11 cellular contexts compared by ENCODE assay signal in genomic region chr17:28569446-28569845, GRCh38. TPM values are rescaled to one million over a fixed set of nuclear protein-coding genes. Genes with fewer than 3 reads are reported as not detected.
DNase-seq lines count a peak whose midpoint lies in the region; ATAC-seq and TF ChIP-seq lines count a peak whose summit lies in the region.
"Had no signal": no experiment of that assay in that cellular context is flagged by ENCODE, and none has a peak within 500 bp of the region (broad histone marks: within the 10 kb centered on the region; RNA-seq: fewer than 3 reads in every experiment).

No MANE protein-coding gene starts in this region.

- no peak for ATAC-seq in CD4-positive, alpha-beta T cell (ENCODE audit: poor library complexity)
- ATAC-seq in naive thymus-derived CD4-positive, alpha-beta T cell, result no peak
- ATAC-seq: right cardiac atrium had no signal

- POLR2A ChIA-PET in CD4-positive, alpha-beta T cell (lab: Charles Lee), result interaction anchor here (0.8 to 4.4 kb wide), 2 partner anchors 20 to 30 kb away, joined by 3 to 70 read pairs; partner anchors contain the start of gene SPAG5
- POLR2A ChIA-PET in activated CD4-positive, alpha-beta memory T cell treated with anti-CD3 and anti-CD28 coated beads, Interleukin-2, amount 10 ng/mL, durations not matched to agents 7 days and 5 days (lab: Charles Lee), result interaction anchor here (1.0 to 5.2 kb wide), 5 partner anchors 14 to 42 kb away, joined by 3 to 64 read pairs (median 4); partner anchors contain the start of gene SPAG5
- POLR2A ChIA-PET in naive thymus-derived CD4-positive, alpha-beta T cell (lab: Charles Lee), result interaction anchor here (7.0 to 12.2 kb wide), 2 partner anchors 19 to 27 kb away, joined by 102 to 172 read pairs; partner anchors contain the start of genes SPAG5 and UNC119

- H3K4me1 ChIP-seq in naive thymus-derived CD4-positive, alpha-beta T cell (ENCODE audit: control insufficient read depth in 2 of 2, insufficient read depth in 2 of 2, low read length in 2 of 2), result peaks cover 18 to 21% of the 10 kb centered on the region in 2 donors
- H3K4me1 ChIP-seq in adrenal gland (replicated peaks in 1 of 2), result peaks cover 13 to 25% of the 10 kb centered on the region in 2 donors

- TF ChIP-seq CTCF in CD4-positive, alpha-beta T cell (IDR thresholded peaks at IDR 0.05), result no peak
- TF ChIP-seq CTCF in GM12875 (IDR thresholded peaks at IDR 0.05; ENCODE audit: borderline replicate concordance, insufficient read depth, low read depth, low read length) (no peak), adrenal gland (IDR thresholded peaks at IDR 0.05) (no peak)

- CTCF ChIA-PET in CD4-positive, alpha-beta T cell (lab: Charles Lee), result no interaction called here
- CTCF ChIA-PET in activated CD4-positive, alpha-beta memory T cell treated with anti-CD3 and anti-CD28 coated beads, Interleukin-2, amount 10 ng/mL, durations not matched to agents 7 days and 5 days (lab: Charles Lee), result interaction anchor here (0.7 kb wide), 2 partner anchors 181 to 714 kb away, joined by 3 to 4 read pairs; no protein-coding TSS in a partner anchor
- CTCF ChIA-PET in naive thymus-derived CD4-positive, alpha-beta T cell (lab: Charles Lee), result no interaction called here

- no peak overlapping the region for H3K27ac ChIP-seq in CD4-positive, alpha-beta T cell (ENCODE audit: low read depth, low read length)
- peak overlapping the region; percentile 90 for H3K27ac ChIP-seq in naive thymus-derived CD4-positive, alpha-beta T cell (ENCODE audit: low read depth, low read length)
- no peak overlapping the region for H3K27ac ChIP-seq in adrenal gland
- no peak overlapping the region for H3K27ac ChIP-seq in substantia nigra (ENCODE audit: low read depth, low read length, poor library complexity, severe bottlenecking)
- H3K27ac ChIP-seq: thoracic aorta had no signal

- H3K36me3 Mint-ChIP-seq in CD4-positive, alpha-beta T cell (ENCODE audit: low read depth), result peaks cover 55% of the 10 kb centered on the region
- H3K36me3 Mint-ChIP-seq in activated CD4-positive, alpha-beta memory T cell treated with anti-CD3 and anti-CD28 coated beads, Interleukin-2, amount 10 ng/mL, durations not matched to agents 7 days and 5 days (ENCODE audit: low read depth), result peaks cover 54% of the 10 kb centered on the region
- H3K36me3 Mint-ChIP-seq in naive thymus-derived CD4-positive, alpha-beta T cell, result peaks cover 0 to 29% (median 13%) of the 10 kb centered on the region in 5 donors

- no peaks in the 10 kb centered on the region for H3K9me3 Mint-ChIP-seq in CD4-positive, alpha-beta T cell
- H3K9me3 Mint-ChIP-seq in activated CD4-positive, alpha-beta memory T cell treated with anti-CD3 and anti-CD28 coated beads, Interleukin-2, amount 10 ng/mL, durations not matched to agents 7 days and 5 days, result no peaks in the 10 kb centered on the region
- H3K9me3 Mint-ChIP-seq in naive thymus-derived CD4-positive, alpha-beta T cell, result no peaks in the 10 kb centered on the region

- H3K4me3 ChIP-seq in GM12875 (ENCODE audit: low read depth, low read length) (peak overlapping the region; percentile 81), adrenal gland (no peak overlapping the region)
- no peak overlapping the region for H3K4me3 ChIP-seq in naive thymus-derived CD4-positive, alpha-beta T cell (ENCODE audit: low read length)

- peaks cover 0 to 23% (median 0%) of the 10 kb centered on the region in 3 experiments for H3K36me3 ChIP-seq in naive thymus-derived CD4-positive, alpha-beta T cell (ENCODE audit: control insufficient read depth in 2 of 3, insufficient read depth in 3 of 3, low read length in 3 of 3)
- no peaks in the 10 kb centered on the region for H3K36me3 ChIP-seq in adrenal gland (replicated peaks in 1 of 2)
- H3K36me3 ChIP-seq: thoracic aorta had no signal

- no peak for TF ChIP-seq POLR2A in adrenal gland (IDR thresholded peaks at IDR 0.05)

- peaks cover 65% of the 10 kb centered on the region for H3K4me1 Mint-ChIP-seq in CD4-positive, alpha-beta T cell (ENCODE audit: low read depth)
- H3K4me1 Mint-ChIP-seq in activated CD4-positive, alpha-beta memory T cell treated with anti-CD3 and anti-CD28 coated beads, Interleukin-2, amount 10 ng/mL, durations not matched to agents 7 days and 5 days, result peaks cover 52% of the 10 kb centered on the region
- H3K4me1 Mint-ChIP-seq in naive thymus-derived CD4-positive, alpha-beta T cell, result peaks cover 46 to 70% (median 60%) of the 10 kb centered on the region in 7 donors

- H3K27me3 Mint-ChIP-seq in CD4-positive, alpha-beta T cell, result no peaks in the 10 kb centered on the region
- H3K27me3 Mint-ChIP-seq in activated CD4-positive, alpha-beta memory T cell treated with anti-CD3 and anti-CD28 coated beads, Interleukin-2, amount 10 ng/mL, durations not matched to agents 7 days and 5 days, result no peaks in the 10 kb centered on the region
- no peaks in the 10 kb centered on the region for H3K27me3 Mint-ChIP-seq in naive thymus-derived CD4-positive, alpha-beta T cell

- peak overlapping the region; percentile 91 for H3K27ac Mint-ChIP-seq in CD4-positive, alpha-beta T cell
- no peak overlapping the region for H3K27ac Mint-ChIP-seq in activated CD4-positive, alpha-beta memory T cell treated with anti-CD3 and anti-CD28 coated beads, Interleukin-2, amount 10 ng/mL, durations not matched to agents 7 days and 5 days
- peak overlapping the region in 7 of 9 donors; percentile 52 to 94 (median 87) for H3K27ac Mint-ChIP-seq in naive thymus-derived CD4-positive, alpha-beta T cell

- WGBS in adrenal gland, 4 donors, result 96 to 100% (median 98%) methylated on average over 1 of the region's 1 CpG

- H3K27me3 ChIP-seq in CD4-positive, alpha-beta T cell (ENCODE audit: control insufficient read depth, insufficient read depth, low read length), result no peaks in the 10 kb centered on the region
- no peaks in the 10 kb centered on the region for H3K27me3 ChIP-seq in naive thymus-derived CD4-positive, alpha-beta T cell (ENCODE audit: control insufficient read depth in 2 of 2, insufficient read depth in 2 of 2, low read length in 2 of 2)
- H3K27me3 ChIP-seq in adrenal gland, result no peaks in the 10 kb centered on the region

- peak overlapping the region; percentile 94 for H3K4me3 Mint-ChIP-seq in CD4-positive, alpha-beta T cell
- peak overlapping the region; percentile 96 for H3K4me3 Mint-ChIP-seq in activated CD4-positive, alpha-beta memory T cell treated with anti-CD3 and anti-CD28 coated beads, Interleukin-2, amount 10 ng/mL, durations not matched to agents 7 days and 5 days
- peak overlapping the region; percentile 54 to 99 (median 95) for H3K4me3 Mint-ChIP-seq in naive thymus-derived CD4-positive, alpha-beta T cell

- DNase-seq in CD4-positive, alpha-beta T cell, result no peak
- no peak for DNase-seq in activated CD4-positive, alpha-beta memory T cell treated with anti-CD3 and anti-CD28 coated beads, Interleukin-2, amount 10 ng/mL, durations not matched to agents 7 days and 5 days
- DNase-seq in naive thymus-derived CD4-positive, alpha-beta T cell, result no peak
- DNase-seq in T-helper 1 cell (no peak), adrenal gland (no peak), superior temporal gyrus (ENCODE audit: extremely low spot score) (no peak), substantia nigra (lab: John Stamatoyannopoulos, UW) (no peak)
- DNase-seq: H7, right cardiac atrium had no signal

- H3K9me3 ChIP-seq in CD4-positive, alpha-beta T cell (ENCODE audit: control insufficient read depth, low read length), result no peaks in the 10 kb centered on the region
- H3K9me3 ChIP-seq in naive thymus-derived CD4-positive, alpha-beta T cell (ENCODE audit: control insufficient read depth in 2 of 3, low read length in 3 of 3), result no peaks in the 10 kb centered on the region
- no peaks in the 10 kb centered on the region for H3K9me3 ChIP-seq in adrenal gland (replicated peaks in 1 of 3)
- H3K9me3 ChIP-seq: thoracic aorta had no signal

- intact Hi-C loops in CD4-positive, alpha-beta T cell (cut with DNase I, micrococcal nuclease), result no loop called here
- intact Hi-C loops in naive thymus-derived CD4-positive, alpha-beta T cell (cut with micrococcal nuclease), result no loop called here
- intact Hi-C loops in adrenal gland (cut with DNase I), result no loop called here

RNA-seq across cellular contexts. Expression of gene PIGS, which starts 1.9 kb away (rescaled TPM):
- 10 to 100 TPM; 73.8 to 76.4 TPM for total RNA-seq in CD4-positive, alpha-beta T cell
- 10 to 100 TPM; 66.3 to 66.6 TPM for total RNA-seq in activated CD4-positive, alpha-beta memory T cell treated with anti-CD3 and anti-CD28 coated beads, Interleukin-2, amount 10 ng/mL, durations not matched to agents 7 days and 5 days
- total RNA-seq in naive thymus-derived CD4-positive, alpha-beta T cell, result 10 to 100 TPM; 58.5 to 71.2 (median 62.4) TPM
- polyA plus RNA-seq in naive thymus-derived CD4-positive, alpha-beta T cell, result 10 to 100 TPM; 46.6 to 53.5 TPM
- total RNA-seq in adrenal gland, result 10 to 100 TPM; 44.5 to 73.0 (median 58.3) TPM
- 10 to 100 TPM in 2 of 3 donors, 1 to 10 TPM in 1; 9.2 to 44.1 (median 12.6) TPM for polyA plus RNA-seq in adrenal gland

RNA-seq across cellular contexts. Expression of gene ALDOC, which starts 7.2 kb away (rescaled TPM):
- 10 to 100 TPM; 21.8 to 22.7 TPM for total RNA-seq in CD4-positive, alpha-beta T cell
- 100 to 1,000 TPM; 140 to 147 TPM for total RNA-seq in activated CD4-positive, alpha-beta memory T cell treated with anti-CD3 and anti-CD28 coated beads, Interleukin-2, amount 10 ng/mL, durations not matched to agents 7 days and 5 days
- 100 to 1,000 TPM in 1 of 5 experiments, 10 to 100 TPM in 4; 24.5 to 159 (median 40.1) TPM for total RNA-seq in naive thymus-derived CD4-positive, alpha-beta T cell
- 100 to 1,000 TPM in 1 of 2 donors, 10 to 100 TPM in 1; 92.9 to 103 TPM for polyA plus RNA-seq in naive thymus-derived CD4-positive, alpha-beta T cell
- 10 to 100 TPM in 7 of 8 donors, 1 to 10 TPM in 1; 6.3 to 65.5 (median 31.7) TPM for total RNA-seq in adrenal gland
- polyA plus RNA-seq in adrenal gland, result 10 to 100 TPM; 18.5 to 61.2 (median 18.7) TPM

RNA-seq across cellular contexts. Expression of gene UNC119, which starts 17.0 kb away (rescaled TPM):
- total RNA-seq in CD4-positive, alpha-beta T cell, result 10 to 100 TPM; 77.1 to 83.9 TPM
- 10 to 100 TPM; 46.2 to 61.1 TPM for total RNA-seq in activated CD4-positive, alpha-beta memory T cell treated with anti-CD3 and anti-CD28 coated beads, Interleukin-2, amount 10 ng/mL, durations not matched to agents 7 days and 5 days
- total RNA-seq in naive thymus-derived CD4-positive, alpha-beta T cell, result 100 to 1,000 TPM in 1 of 5 experiments, 10 to 100 TPM in 4; 40.6 to 108 (median 90.2) TPM
- 10 to 100 TPM; 37.7 to 48.1 TPM for polyA plus RNA-seq in naive thymus-derived CD4-positive, alpha-beta T cell
- 10 to 100 TPM; 26.7 to 80.8 (median 38.8) TPM for total RNA-seq in adrenal gland
- 10 to 100 TPM; 28.3 to 47.7 (median 36.1) TPM for polyA plus RNA-seq in adrenal gland

RNA-seq across cellular contexts. Expression of gene SPAG5, which starts 29.4 kb away (rescaled TPM):
- 10 to 100 TPM; 15.4 to 17.0 TPM for total RNA-seq in CD4-positive, alpha-beta T cell
- total RNA-seq in activated CD4-positive, alpha-beta memory T cell treated with anti-CD3 and anti-CD28 coated beads, Interleukin-2, amount 10 ng/mL, durations not matched to agents 7 days and 5 days, result 100 to 1,000 TPM; 125 to 127 TPM
- 10 to 100 TPM; 10.4 to 95.3 (median 18.4) TPM for total RNA-seq in naive thymus-derived CD4-positive, alpha-beta T cell
- polyA plus RNA-seq in naive thymus-derived CD4-positive, alpha-beta T cell, result 1 to 10 TPM; 1.6 to 3.9 TPM
- 1 to 10 TPM in 7 of 8 donors, under 1 TPM in 1; 0.97 to 5.4 (median 3.8) TPM for total RNA-seq in adrenal gland
- 10 to 100 TPM in 2 of 3 donors, 1 to 10 TPM in 1; 4.3 to 27.5 (median 13.4) TPM for polyA plus RNA-seq in adrenal gland

RNA-seq across cellular contexts. Expression of gene RSKR, which starts 44.5 kb away (rescaled TPM):
- total RNA-seq in CD4-positive, alpha-beta T cell, result 10 to 100 TPM; 13.7 to 14.8 TPM
- total RNA-seq in activated CD4-positive, alpha-beta memory T cell treated with anti-CD3 and anti-CD28 coated beads, Interleukin-2, amount 10 ng/mL, durations not matched to agents 7 days and 5 days, result 10 to 100 TPM; 15.5 to 19.7 TPM
- total RNA-seq in naive thymus-derived CD4-positive, alpha-beta T cell, result 10 to 100 TPM; 17.8 to 34.5 (median 28.1) TPM
- polyA plus RNA-seq in naive thymus-derived CD4-positive, alpha-beta T cell, result under 1 TPM in 1 of 2 donors, not detected in 1; 0.20 TPM
- total RNA-seq in adrenal gland, result 10 to 100 TPM in 1 of 8 donors, 1 to 10 TPM in 7; 1.1 to 11.0 (median 5.1) TPM
- 10 to 100 TPM in 1 of 3 donors, 1 to 10 TPM in 2; 2.7 to 12.2 (median 4.3) TPM for polyA plus RNA-seq in adrenal gland
